Comparison of ENCODE assay signal across 2 cellular contexts in the genomic region with DNA sequence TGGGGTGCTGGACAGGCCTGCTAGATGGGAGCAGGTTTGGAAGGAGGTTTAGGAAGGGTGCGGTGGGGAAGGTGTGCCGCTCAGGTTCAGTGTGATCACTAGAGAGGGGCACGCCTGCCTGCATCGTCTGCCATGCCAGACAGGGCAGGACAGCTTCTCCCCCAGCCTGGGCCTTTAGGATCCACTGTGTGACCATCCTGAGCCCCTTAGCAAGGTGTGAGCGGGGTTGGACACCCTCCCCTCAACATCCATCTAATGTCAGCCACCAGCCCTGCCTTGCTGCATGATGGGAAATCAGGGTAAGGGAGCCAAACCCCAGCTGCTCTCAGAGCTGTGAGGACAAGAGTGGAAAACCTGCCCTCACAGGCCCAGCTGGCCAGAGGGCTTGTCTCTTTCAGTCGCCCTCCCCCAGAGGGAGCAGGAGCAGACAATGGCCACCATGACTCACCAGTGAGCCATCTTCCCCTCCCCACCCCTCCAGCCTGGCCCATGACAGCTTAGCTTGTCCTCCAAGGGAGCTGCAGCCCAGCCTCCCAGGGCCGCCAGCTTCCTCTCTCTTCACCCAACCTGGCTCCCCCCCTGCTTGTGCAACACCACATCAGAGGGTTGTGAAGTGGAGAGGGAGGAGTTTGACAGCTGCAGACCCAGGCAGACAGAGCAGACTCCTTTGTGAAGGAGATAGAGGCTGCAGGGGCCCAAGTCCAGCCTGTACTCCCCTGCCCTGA.
TF ChIP-seq lines count a peak whose summit lies in the region.

No MANE protein-coding gene starts in this region.

TF ChIP-seq in HEK293, 187 proteins besides CTCF, POLR2A, EP300 and RAD21 (continues in another document):
- TF ChIP-seq ZNF629 (tag by site-specific recombination; IDR thresholded peaks at IDR 0.05) (peak; percentile 64), ZBTB1 (tag by site-specific recombination; IDR thresholded peaks at IDR 0.05) (no peak), YY2 (tag by site-specific recombination; IDR thresholded peaks at IDR 0.05) (peak; percentile 49; the same call in 1 of the 2 replicates), ZBTB8A (tag by site-specific recombination; IDR thresholded peaks at IDR 0.05) (no peak), ZNF274 (IDR thresholded peaks at IDR 0.05; ENCODE audit: low read length) (no peak), ZNF274 (tag by site-specific recombination; IDR thresholded peaks at IDR 0.05; ENCODE audit: borderline replicate concordance) (no peak), ZFP69B (tag by site-specific recombination; IDR thresholded peaks at IDR 0.05) (no peak), ZNF350 (tag by site-specific recombination; IDR thresholded peaks at IDR 0.05) (no peak), GLIS2 (tag by site-specific recombination; IDR thresholded peaks at IDR 0.05) (peak; percentile 79), ZNF776 (tag by site-specific recombination; IDR thresholded peaks at IDR 0.05; ENCODE audit: borderline replicate concordance) (no peak), ZNF10 (tag by site-specific recombination; IDR thresholded peaks at IDR 0.05) (no peak), ZNF366 (tag by site-specific recombination; conservative IDR thresholded peaks at IDR 0.05) (no peak), ZNF785 (tag by site-specific recombination; IDR thresholded peaks at IDR 0.05) (no peak), WT1 (tag by site-specific recombination; IDR thresholded peaks at IDR 0.05) (peak; percentile 74), ZNF830 (tag by site-specific recombination; IDR thresholded peaks at IDR 0.05; ENCODE audit: low read depth) (no peak)
- TF ChIP-seq, protein P1, sequence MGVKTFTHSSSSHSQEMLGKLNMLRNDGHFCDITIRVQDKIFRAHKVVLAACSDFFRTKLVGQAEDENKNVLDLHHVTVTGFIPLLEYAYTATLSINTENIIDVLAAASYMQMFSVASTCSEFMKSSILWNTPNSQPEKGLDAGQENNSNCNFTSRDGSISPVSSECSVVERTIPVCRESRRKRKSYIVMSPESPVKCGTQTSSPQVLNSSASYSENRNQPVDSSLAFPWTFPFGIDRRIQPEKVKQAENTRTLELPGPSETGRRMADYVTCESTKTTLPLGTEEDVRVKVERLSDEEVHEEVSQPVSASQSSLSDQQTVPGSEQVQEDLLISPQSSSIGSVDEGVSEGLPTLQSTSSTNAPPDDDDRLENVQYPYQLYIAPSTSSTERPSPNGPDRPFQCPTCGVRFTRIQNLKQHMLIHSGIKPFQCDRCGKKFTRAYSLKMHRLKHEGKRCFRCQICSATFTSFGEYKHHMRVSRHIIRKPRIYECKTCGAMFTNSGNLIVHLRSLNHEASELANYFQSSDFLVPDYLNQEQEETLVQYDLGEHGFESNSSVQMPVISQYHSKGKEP (tag by site-specific recombination; IDR thresholded peaks at IDR 0.05) = no peak
- TF ChIP-seq, protein P2, sequence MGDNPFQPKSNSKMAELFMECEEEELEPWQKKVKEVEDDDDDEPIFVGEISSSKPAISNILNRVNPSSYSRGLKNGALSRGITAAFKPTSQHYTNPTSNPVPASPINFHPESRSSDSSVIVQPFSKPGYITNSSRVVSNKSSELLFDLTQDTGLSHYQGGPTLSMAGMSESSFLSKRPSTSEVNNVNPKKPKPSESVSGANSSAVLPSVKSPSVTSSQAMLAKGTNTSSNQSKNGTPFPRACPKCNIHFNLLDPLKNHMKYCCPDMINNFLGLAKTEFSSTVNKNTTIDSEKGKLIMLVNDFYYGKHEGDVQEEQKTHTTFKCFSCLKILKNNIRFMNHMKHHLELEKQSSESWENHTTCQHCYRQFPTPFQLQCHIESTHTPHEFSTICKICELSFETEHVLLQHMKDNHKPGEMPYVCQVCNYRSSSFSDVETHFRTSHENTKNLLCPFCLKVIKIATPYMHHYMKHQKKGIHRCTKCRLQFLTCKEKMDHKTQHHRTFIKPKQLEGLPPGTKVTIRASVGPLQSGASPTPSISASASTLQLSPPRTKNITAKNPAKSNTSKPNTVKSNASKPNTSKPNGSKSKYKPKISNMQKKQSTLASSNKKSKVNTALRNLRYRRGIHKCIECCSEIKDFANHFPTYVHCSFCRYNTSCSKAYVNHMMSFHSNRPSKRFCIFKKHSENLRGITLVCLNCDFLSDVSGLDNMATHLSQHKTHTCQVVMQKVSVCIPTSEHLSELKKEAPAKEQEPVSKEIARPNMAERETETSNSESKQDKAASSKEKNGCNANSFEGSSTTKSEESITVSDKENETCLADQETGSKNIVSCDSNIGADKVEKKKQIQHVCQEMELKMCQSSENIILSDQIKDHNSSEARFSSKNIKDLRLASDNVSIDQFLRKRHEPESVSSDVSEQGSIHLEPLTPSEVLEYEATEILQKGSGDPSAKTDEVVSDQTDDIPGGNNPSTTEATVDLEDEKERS (tag by site-specific recombination; IDR thresholded peaks at IDR 0.05) = no peak
- TF ChIP-seq, protein P3, sequence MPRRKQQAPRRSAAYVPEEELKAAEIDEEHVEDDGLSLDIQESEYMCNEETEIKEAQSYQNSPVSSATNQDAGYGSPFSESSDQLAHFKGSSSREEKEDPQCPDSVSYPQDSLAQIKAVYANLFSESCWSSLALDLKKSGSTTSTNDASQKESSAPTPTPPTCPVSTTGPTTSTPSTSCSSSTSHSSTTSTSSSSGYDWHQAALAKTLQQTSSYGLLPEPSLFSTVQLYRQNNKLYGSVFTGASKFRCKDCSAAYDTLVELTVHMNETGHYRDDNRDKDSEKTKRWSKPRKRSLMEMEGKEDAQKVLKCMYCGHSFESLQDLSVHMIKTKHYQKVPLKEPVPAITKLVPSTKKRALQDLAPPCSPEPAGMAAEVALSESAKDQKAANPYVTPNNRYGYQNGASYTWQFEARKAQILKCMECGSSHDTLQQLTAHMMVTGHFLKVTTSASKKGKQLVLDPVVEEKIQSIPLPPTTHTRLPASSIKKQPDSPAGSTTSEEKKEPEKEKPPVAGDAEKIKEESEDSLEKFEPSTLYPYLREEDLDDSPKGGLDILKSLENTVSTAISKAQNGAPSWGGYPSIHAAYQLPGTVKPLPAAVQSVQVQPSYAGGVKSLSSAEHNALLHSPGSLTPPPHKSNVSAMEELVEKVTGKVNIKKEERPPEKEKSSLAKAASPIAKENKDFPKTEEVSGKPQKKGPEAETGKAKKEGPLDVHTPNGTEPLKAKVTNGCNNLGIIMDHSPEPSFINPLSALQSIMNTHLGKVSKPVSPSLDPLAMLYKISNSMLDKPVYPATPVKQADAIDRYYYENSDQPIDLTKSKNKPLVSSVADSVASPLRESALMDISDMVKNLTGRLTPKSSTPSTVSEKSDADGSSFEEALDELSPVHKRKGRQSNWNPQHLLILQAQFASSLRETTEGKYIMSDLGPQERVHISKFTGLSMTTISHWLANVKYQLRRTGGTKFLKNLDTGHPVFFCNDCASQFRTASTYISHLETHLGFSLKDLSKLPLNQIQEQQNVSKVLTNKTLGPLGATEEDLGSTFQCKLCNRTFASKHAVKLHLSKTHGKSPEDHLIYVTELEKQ (tag by site-specific recombination; IDR thresholded peaks at IDR 0.05; ENCODE audit: borderline replicate concordance) = no peak; the same call in 1 of the 2 replicates
- TF ChIP-seq, protein P4, sequence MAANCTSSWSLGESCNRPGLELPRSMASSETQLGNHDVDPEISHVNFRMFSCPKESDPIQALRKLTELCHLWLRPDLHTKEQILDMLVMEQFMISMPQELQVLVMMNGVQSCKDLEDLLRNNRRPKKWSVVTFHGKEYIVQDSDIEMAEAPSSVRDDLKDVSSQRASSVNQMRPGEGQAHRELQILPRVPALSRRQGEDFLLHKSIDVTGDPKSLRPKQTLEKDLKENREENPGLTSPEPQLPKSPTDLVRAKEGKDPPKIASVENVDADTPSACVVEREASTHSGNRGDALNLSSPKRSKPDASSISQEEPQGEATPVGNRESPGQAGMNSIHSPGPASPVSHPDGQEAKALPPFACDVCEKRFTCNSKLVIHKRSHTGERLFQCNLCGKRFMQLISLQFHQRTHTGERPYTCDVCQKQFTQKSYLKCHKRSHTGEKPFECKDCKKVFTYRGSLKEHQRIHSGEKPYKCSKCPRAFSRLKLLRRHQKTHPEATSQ (tag by site-specific recombination; IDR thresholded peaks at IDR 0.05) = no peak

TF ChIP-seq in H1, 55 proteins besides CTCF, POLR2A, EP300 and RAD21:
- TF ChIP-seq CBX5 (IDR thresholded peaks at IDR 0.05; ENCODE audit: low read depth, low read length) (no peak), YY1 (IDR thresholded peaks at IDR 0.05; ENCODE audit: low read depth, low read length) (peak; percentile 82), ZNF274 (IDR thresholded peaks at IDR 0.05; ENCODE audit: borderline replicate concordance, extremely low read depth, low read length) (no peak), POLR2AphosphoS5 (IDR thresholded peaks at IDR 0.05; ENCODE audit: low read depth, low read length) (no peak), SIN3A (conservative IDR thresholded peaks at IDR 0.05 in 1 of 2, IDR thresholded peaks at IDR 0.05 in 1 of 2; ENCODE audit: low read depth in 1 of 2, low read length in 2 of 2) (peak; percentile 79 to 90; a peak in 3 of 4 replicates), BACH1 (IDR thresholded peaks at IDR 0.05; ENCODE audit: low read length) (peak; percentile 51; the same call in 1 of the 2 replicates), TCF12 (IDR thresholded peaks at IDR 0.05; ENCODE audit: low read depth, low read length) (0 out of 2 replicates have a peak, but pooled peaks have one; percentile 44), CEBPB (IDR thresholded peaks at IDR 0.05; ENCODE audit: low read depth, low read length) (peak; percentile 96), CREB1 (IDR thresholded peaks at IDR 0.05) (peak; percentile 43; the same call in 1 of the 2 replicates), JUN (IDR thresholded peaks at IDR 0.05; ENCODE audit: low read depth, low read length) (peak; percentile 85), ASH2L (IDR thresholded peaks at IDR 0.05; ENCODE audit: low read length) (peak; percentile 26), EGR1 (IDR thresholded peaks at IDR 0.05; ENCODE audit: borderline replicate concordance, low read depth, low read length) (no peak), CTBP2 (IDR thresholded peaks at IDR 0.05; ENCODE audit: borderline replicate concordance, insufficient read depth, insufficient read length, low read length) (peak; percentile 95), SP1 (IDR thresholded peaks at IDR 0.05; ENCODE audit: low read depth, low read length) (0 out of 2 replicates have a peak, but pooled peaks have one; percentile 34), JUND (IDR thresholded peaks at IDR 0.05; ENCODE audit: low read length) (peak; percentile 96), NANOG (IDR thresholded peaks at IDR 0.05; ENCODE audit: insufficient read depth, low read depth, low read length, poor library complexity, severe bottlenecking) (peak; percentile 9), TBP (IDR thresholded peaks at IDR 0.05; ENCODE audit: low read depth, low read length) (no peak), CHD2 (IDR thresholded peaks at IDR 0.05; ENCODE audit: low read length) (no peak)
- TF ChIP-seq, protein P5, sequence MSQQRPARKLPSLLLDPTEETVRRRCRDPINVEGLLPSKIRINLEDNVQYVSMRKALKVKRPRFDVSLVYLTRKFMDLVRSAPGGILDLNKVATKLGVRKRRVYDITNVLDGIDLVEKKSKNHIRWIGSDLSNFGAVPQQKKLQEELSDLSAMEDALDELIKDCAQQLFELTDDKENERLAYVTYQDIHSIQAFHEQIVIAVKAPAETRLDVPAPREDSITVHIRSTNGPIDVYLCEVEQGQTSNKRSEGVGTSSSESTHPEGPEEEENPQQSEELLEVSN (IDR thresholded peaks at IDR 0.05) = no peak
